12 cellular contexts compared by ENCODE assay signal in genomic region chr12:56029166-56029519, GRCh38. TPM values are rescaled to one million over a fixed set of nuclear protein-coding genes. Genes with fewer than 3 reads are reported as not detected.
DNase-seq lines count a peak whose midpoint lies in the region; ATAC-seq lines count a peak whose summit lies in the region.
"Had no signal": no experiment of that assay in that cellular context is flagged by ENCODE, and none has a peak within 500 bp of the region (broad histone marks: within the 10 kb centered on the region; RNA-seq: fewer than 3 reads in every experiment).

No MANE protein-coding gene starts in this region.

- no peak for ATAC-seq in activated CD8-positive, alpha-beta T cell treated with anti-CD3 and anti-CD28 coated beads, Interleukin-2, amount 10 ng/mL, durations not matched to agents 7 days and 5 days

- no peaks in the 10 kb centered on the region for H3K9me2 ChIP-seq in Karpas-422 (replicated peaks; ENCODE audit: insufficient read depth, low read length)

- H3K27me3 ChIP-seq in Karpas-422 (ENCODE audit: low read length) = no peaks in the 10 kb centered on the region
- no peaks in the 10 kb centered on the region for H3K27me3 ChIP-seq in HAP-1 (ENCODE audit: low read depth)

- no peaks in the 10 kb centered on the region for H3K9me3 ChIP-seq in Karpas-422 (ENCODE audit: low read length)
- no peaks in the 10 kb centered on the region for H3K9me3 ChIP-seq in HAP-1

- no peak overlapping the region for H3K9ac ChIP-seq in Karpas-422 (ENCODE audit: low read length)

- H4K20me1 ChIP-seq in Karpas-422 (ENCODE audit: insufficient read depth, low read depth, low read length) = no peaks in the 10 kb centered on the region

- H3K36me3 ChIP-seq in Karpas-422 (ENCODE audit: insufficient read depth, low read length) (no peaks in the 10 kb centered on the region), HAP-1 (replicated peaks) (no peaks in the 10 kb centered on the region)

- peaks cover 34% of the 10 kb centered on the region for H3K4me1 Mint-ChIP-seq in T-helper 2 cell treated with Interferon-gamma antibody and Interleukin-4, amounts not matched to agents 5 μg/mL and 100 μg/mL, for 36 hours (ENCODE audit: low read depth)
- peaks cover 52% of the 10 kb centered on the region for H3K4me1 Mint-ChIP-seq in activated CD8-positive, alpha-beta T cell treated with anti-CD3 and anti-CD28 coated beads, Interleukin-2, amount 10 ng/mL, durations not matched to agents 7 days and 5 days (ENCODE audit: low read depth)
- H3K4me1 Mint-ChIP-seq: H9; stimulated activated memory B cell treated with anti-CD40 and anti-IgM and Interleukin-4, amounts not matched to agents 10 μg/mL and 1 μg/mL and 100 μg/mL, for 72 hours had no signal

- peak overlapping the region in 18 of 21 experiments; percentile 7 to 79 (median 56) for H3K27ac ChIP-seq in skin epidermis
- no peak overlapping the region for H3K27ac ChIP-seq in Karpas-422 (ENCODE audit: low read length)

- H3K4me3 Mint-ChIP-seq in T-helper 2 cell treated with Interferon-gamma antibody and Interleukin-4, amounts not matched to agents 5 μg/mL and 100 μg/mL, for 36 hours = no peak overlapping the region
- H3K4me3 Mint-ChIP-seq in activated CD8-positive, alpha-beta T cell treated with anti-CD3 and anti-CD28 coated beads, Interleukin-2, amount 10 ng/mL, durations not matched to agents 7 days and 5 days = no peak overlapping the region
- H3K4me3 Mint-ChIP-seq: H9; stimulated activated memory B cell treated with anti-CD40 and anti-IgM and Interleukin-4, amounts not matched to agents 10 μg/mL and 1 μg/mL and 100 μg/mL, for 72 hours had no signal

- H3K4me2 ChIP-seq in Karpas-422 (ENCODE audit: low read depth, low read length, poor library complexity, severe bottlenecking) = no peak overlapping the region

- in situ Hi-C loops in HAP-1 (cut with MboI; ENCODE audit: low sequenced_read_pairs) = no loop called here

- no peaks in the 10 kb centered on the region for H3K79me2 ChIP-seq in Karpas-422 (ENCODE audit: low read length)

- peaks cover 60% of the 10 kb centered on the region for H3K36me3 Mint-ChIP-seq in T-helper 2 cell treated with Interferon-gamma antibody and Interleukin-4, amounts not matched to agents 5 μg/mL and 100 μg/mL, for 36 hours (ENCODE audit: low read depth)
- peaks cover 67% of the 10 kb centered on the region for H3K36me3 Mint-ChIP-seq in activated CD8-positive, alpha-beta T cell treated with anti-CD3 and anti-CD28 coated beads, Interleukin-2, amount 10 ng/mL, durations not matched to agents 7 days and 5 days (ENCODE audit: low read depth)

- H3K27ac Mint-ChIP-seq in T-helper 2 cell treated with Interferon-gamma antibody and Interleukin-4, amounts not matched to agents 5 μg/mL and 100 μg/mL, for 36 hours = peak overlapping the region; percentile 56
- H3K27ac Mint-ChIP-seq in activated CD8-positive, alpha-beta T cell treated with anti-CD3 and anti-CD28 coated beads, Interleukin-2, amount 10 ng/mL, durations not matched to agents 7 days and 5 days = peak overlapping the region; percentile 66
- H3K27ac Mint-ChIP-seq: stimulated activated memory B cell treated with anti-CD40 and anti-IgM and Interleukin-4, amounts not matched to agents 10 μg/mL and 1 μg/mL and 100 μg/mL, for 72 hours had no signal

- no peak overlapping the region for H3K4me3 ChIP-seq in skin epidermis
- H3K4me3 ChIP-seq in Karpas-422 (ENCODE audit: low read length) = no peak overlapping the region
- no peak overlapping the region for H3K4me3 ChIP-seq in HAP-1

- no peaks in the 10 kb centered on the region for H3K27me3 Mint-ChIP-seq in T-helper 2 cell treated with Interferon-gamma antibody and Interleukin-4, amounts not matched to agents 5 μg/mL and 100 μg/mL, for 36 hours (ENCODE audit: low read depth)
- H3K27me3 Mint-ChIP-seq in activated CD8-positive, alpha-beta T cell treated with anti-CD3 and anti-CD28 coated beads, Interleukin-2, amount 10 ng/mL, durations not matched to agents 7 days and 5 days (ENCODE audit: low read depth) = no peaks in the 10 kb centered on the region
- H3K27me3 Mint-ChIP-seq: stimulated activated memory B cell treated with anti-CD40 and anti-IgM and Interleukin-4, amounts not matched to agents 10 μg/mL and 1 μg/mL and 100 μg/mL, for 72 hours had no signal

- POLR2A ChIA-PET in activated CD8-positive, alpha-beta T cell treated with anti-CD3 and anti-CD28 coated beads, Interleukin-2, amount 10 ng/mL, durations not matched to agents 7 days and 5 days (lab: Charles Lee) = no interaction called here

- no peak for DNase-seq in T-helper 2 cell treated with Interferon-gamma antibody and Interleukin-4, amounts not matched to agents 5 μg/mL and 100 μg/mL, for 36 hours (ENCODE audit: low spot score)
- DNase-seq in T-helper 2 cell = no peak
- DNase-seq in activated CD8-positive, alpha-beta T cell treated with anti-CD3 and anti-CD28 coated beads, Interleukin-2, amount 10 ng/mL, durations not matched to agents 7 days and 5 days = no peak
- peak; percentile 77 for DNase-seq in fibroblast of peridontal ligament (ENCODE audit: extremely low read depth)
- DNase-seq in Karpas-422 = no peak
- no peak for DNase-seq in HAP-1 (ENCODE audit: low spot score in 2 of 2)
- DNase-seq in superior temporal gyrus (ENCODE audit: extremely low spot score) = no peak
- DNase-seq: NCI-H1048, NCI-H774 had no signal

- CTCF ChIA-PET in activated CD8-positive, alpha-beta T cell treated with anti-CD3 and anti-CD28 coated beads, Interleukin-2, amount 10 ng/mL, durations not matched to agents 7 days and 5 days (lab: Charles Lee) = interaction anchor here (0.6 to 2.7 kb wide), 20 partner anchors 10 to 290 kb away, joined by 3 to 60 read pairs (median 10); partner anchors contain the start of genes DGKA, IKZF4, RAB5B and RPL41

- H3K9me3 Mint-ChIP-seq in T-helper 2 cell treated with Interferon-gamma antibody and Interleukin-4, amounts not matched to agents 5 μg/mL and 100 μg/mL, for 36 hours = no peaks in the 10 kb centered on the region
- H3K9me3 Mint-ChIP-seq in activated CD8-positive, alpha-beta T cell treated with anti-CD3 and anti-CD28 coated beads, Interleukin-2, amount 10 ng/mL, durations not matched to agents 7 days and 5 days (ENCODE audit: insufficient read depth) = no peaks in the 10 kb centered on the region
- H3K9me3 Mint-ChIP-seq: H9; stimulated activated memory B cell treated with anti-CD40 and anti-IgM and Interleukin-4, amounts not matched to agents 10 μg/mL and 1 μg/mL and 100 μg/mL, for 72 hours had no signal

- H3K4me1 ChIP-seq in Karpas-422 (ENCODE audit: low read length) = peaks cover 9% of the 10 kb centered on the region
- H3K4me1 ChIP-seq in HAP-1 = no peaks in the 10 kb centered on the region

- H2AFZ ChIP-seq in Karpas-422 (ENCODE audit: low read length) = no peak overlapping the region

RNA-seq across cellular contexts. Expression of gene IKZF4, which starts 8.3 kb away (rescaled TPM):
- 10 to 100 TPM; 19.9 to 20.7 TPM for total RNA-seq in activated CD8-positive, alpha-beta T cell treated with anti-CD3 and anti-CD28 coated beads, Interleukin-2, amount 10 ng/mL, durations not matched to agents 7 days and 5 days
- 1.0 and 7.4 TPM in 2 replicates for total RNA-seq in Karpas-422 (2014; rRNA removed; shearing (Covaris generic); ENCODE audit: low replicate concordance)

RNA-seq across cellular contexts. Expression of gene RPS26, which starts 12.6 kb away (rescaled TPM):
- total RNA-seq in activated CD8-positive, alpha-beta T cell treated with anti-CD3 and anti-CD28 coated beads, Interleukin-2, amount 10 ng/mL, durations not matched to agents 7 days and 5 days = 10 to 100 TPM; 25.2 to 27.2 TPM
- total RNA-seq in Karpas-422 (2014; rRNA removed; shearing (Covaris generic); ENCODE audit: low replicate concordance) = 417 and 1,471 TPM in 2 replicates

RNA-seq across cellular contexts. Expression of gene SUOX, which starts 32.1 kb away (rescaled TPM):
- 1 to 10 TPM; 5.8 to 6.8 TPM for total RNA-seq in activated CD8-positive, alpha-beta T cell treated with anti-CD3 and anti-CD28 coated beads, Interleukin-2, amount 10 ng/mL, durations not matched to agents 7 days and 5 days
- 3.1 and 11.0 TPM in 2 replicates for total RNA-seq in Karpas-422 (2014; rRNA removed; shearing (Covaris generic); ENCODE audit: low replicate concordance)

RNA-seq across cellular contexts. Expression of gene ERBB3, which starts 50.8 kb away (rescaled TPM):
- total RNA-seq in activated CD8-positive, alpha-beta T cell treated with anti-CD3 and anti-CD28 coated beads, Interleukin-2, amount 10 ng/mL, durations not matched to agents 7 days and 5 days = 1 to 10 TPM; 5.4 to 5.9 TPM
- total RNA-seq in Karpas-422 (2014; rRNA removed; shearing (Covaris generic); ENCODE audit: low replicate concordance) = not detected in 2 replicates

RNA-seq across cellular contexts. Expression of gene RAB5B, which starts 55.3 kb away (rescaled TPM):
- 10 to 100 TPM; 51.9 to 52.9 TPM for total RNA-seq in activated CD8-positive, alpha-beta T cell treated with anti-CD3 and anti-CD28 coated beads, Interleukin-2, amount 10 ng/mL, durations not matched to agents 7 days and 5 days
- 43.8 and 62.4 TPM in 2 replicates for total RNA-seq in Karpas-422 (2014; rRNA removed; shearing (Covaris generic); ENCODE audit: low replicate concordance)

Comparison
In these comparisons a context has a peak if more than half of its experiments do, and no peak if none do; other contexts are left out.
1. RNA of gene RPS26, which starts 12.6 kb away (total RNA-seq): 417 to 1,471 TPM in Karpas-422; 25.2 to 27.2 TPM in activated CD8-positive, alpha-beta T cell treated with anti-CD3 and anti-CD28 coated beads, Interleukin-2, amount 10 ng/mL, durations not matched to agents 7 days and 5 days; every median in the first group is over 10 times any median in the second.